In genomic region chr1:48175116-48175515, GRCh38 we compare ENCODE assay signal across 9 cellular contexts. TPM values are rescaled to one million over a fixed set of nuclear protein-coding genes. Genes with fewer than 3 reads are reported as not detected.
"Had no signal": no experiment of that assay in that cellular context is flagged by ENCODE, and none has a peak within 500 bp of the region (broad histone marks: within the 10 kb centered on the region; RNA-seq: fewer than 3 reads in every experiment).

No MANE protein-coding gene starts in this region.

- H2AFZ ChIP-seq: GM23248 had no signal

- H3K27ac ChIP-seq: GM23248, KMS-11 had no signal

- H3K4me2 ChIP-seq: KMS-11 had no signal

- H3K9ac ChIP-seq: GM23248, KMS-11 had no signal

- H3K4me3 ChIP-seq: GM23248 had no signal

- DNase-seq: GM23248, H9, HCEC 1CT, Karpas-422, KBM-7 had no signal

- FAIRE-seq: H1, H54, HTR-8/SVneo had no signal

RNA-seq across cellular contexts. Expression of gene SLC5A9, which starts 47.4 kb away (rescaled TPM):
- total RNA-seq: GM23248, H1, H9 had no signal
- polyA plus RNA-seq: GM23248 had no signal
